1 cellular context compared by ENCODE assay signal in the genomic region with DNA sequence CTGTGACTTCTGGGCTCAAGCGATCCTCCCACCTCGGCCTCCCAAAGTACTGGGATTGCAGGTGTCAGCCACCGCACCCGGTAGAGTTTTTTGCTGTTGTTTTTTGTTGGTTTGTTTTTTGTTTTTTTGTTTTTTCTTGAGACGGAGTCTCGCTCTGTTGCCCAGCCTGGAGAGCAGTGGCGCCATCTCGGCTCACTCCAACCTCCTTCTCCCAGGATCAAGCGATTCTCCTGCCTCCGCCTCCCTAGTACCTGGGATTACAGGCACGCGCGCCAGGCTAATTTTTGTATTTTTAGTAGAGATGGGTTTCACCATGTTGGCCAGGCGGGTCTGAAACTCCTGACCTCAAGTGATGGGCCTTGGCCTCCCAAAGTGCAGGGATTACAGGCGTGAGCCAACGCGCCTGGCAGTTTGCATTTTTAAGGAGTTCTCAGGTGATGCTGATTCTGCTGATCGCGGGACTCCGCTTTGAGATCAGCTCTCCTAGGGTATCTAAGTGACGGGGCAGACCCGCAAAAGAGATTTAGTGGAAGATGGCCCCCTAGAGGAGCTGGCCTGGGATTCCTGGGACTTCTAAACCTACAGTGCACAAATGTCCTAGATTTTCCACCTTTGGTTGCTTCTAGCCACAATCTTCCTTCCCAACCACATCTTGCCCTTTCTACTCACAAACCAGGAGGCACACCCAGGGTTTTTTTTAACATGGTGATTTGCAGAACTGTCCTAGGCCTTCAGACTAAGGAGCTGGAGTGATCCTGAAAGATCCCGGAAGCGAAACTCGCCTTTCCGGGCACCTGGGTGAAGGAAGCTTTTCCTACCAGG.
TF ChIP-seq lines count a peak whose summit lies in the region.

No MANE protein-coding gene starts in this region.

TF ChIP-seq in endothelial cell of umbilical vein, 7 proteins besides CTCF, POLR2A, EP300 and RAD21:
- TF ChIP-seq MYC (IDR thresholded peaks at IDR 0.05; ENCODE audit: low read depth, low read length), result no peak
- TF ChIP-seq MAX (IDR thresholded peaks at IDR 0.05; ENCODE audit: insufficient read depth, insufficient read length), result no peak
- no peak for TF ChIP-seq JUN (IDR thresholded peaks at IDR 0.05; ENCODE audit: borderline replicate concordance, insufficient read depth, insufficient read length, low read depth)
- TF ChIP-seq POLR2AphosphoS5 (IDR thresholded peaks at IDR 0.05; ENCODE audit: insufficient read depth, low read depth, low read length), result no peak
- no peak for TF ChIP-seq GATA2 (IDR thresholded peaks at IDR 0.05; ENCODE audit: insufficient read depth, insufficient read length, low read depth, low read length)
- no peak for TF ChIP-seq FOS (IDR thresholded peaks at IDR 0.05; ENCODE audit: borderline replicate concordance, insufficient read depth, low read length)
- no peak for TF ChIP-seq EZH2 (IDR thresholded peaks at IDR 0.05; ENCODE audit: borderline replicate concordance, low read depth, low read length, severe bottlenecking)
